Comparison of ENCODE assay signal across 29 cellular contexts in genomic region chr18:42094875-42095274, GRCh38.
"Had no signal": no experiment of that assay in that cellular context is flagged by ENCODE, and none has a peak within 500 bp of the region (broad histone marks: within the 10 kb centered on the region; RNA-seq: fewer than 3 reads in every experiment).

No MANE protein-coding gene starts in this region.

- H3K9me3 ChIP-seq: esophagus muscularis mucosa, gastroesophageal sphincter had no signal

- H3K36me3 ChIP-seq: brain microvascular endothelial cell, esophagus muscularis mucosa, gastroesophageal sphincter, WERI-Rb-1 had no signal

- DNase-seq: activated B cell treated with CpG ODN at 0.5 μM for 24 hours; activated CD4-positive, alpha-beta T cell treated with anti-CD3 and anti-CD28 coated beads for 48 hours; activated CD4-positive, alpha-beta T cell treated with anti-CD3 and anti-CD28 coated beads, Interleukin-2, amount 50 U/mL, for 1 hour; activated CD4-positive, alpha-beta T cell treated with anti-CD3 and anti-CD28 coated beads, Interleukin-2, amount 50 U/mL, for 48 hours; activated CD8-positive, alpha-beta memory T cell treated with anti-CD3 and anti-CD28 coated beads for 24 hours; activated CD8-positive, alpha-beta T cell treated with anti-CD3 and anti-CD28 coated beads for 36 hours; activated effector memory CD4-positive, alpha-beta T cell treated with Interleukin-2 at 50 U/mL for 16 hours; activated gamma-delta T cell treated with Interleukin-2 at 50 U/mL for 16 hours; activated naive CD4-positive, alpha-beta T cell treated with anti-CD3 and anti-CD28 coated beads, Interleukin-2, amount 50 U/mL, for 16 hours; activated naive CD4-positive, alpha-beta T cell treated with Interleukin-2 at 50 U/mL for 16 hours; activated T-cell treated with anti-CD3 and anti-CD28 coated beads, Interleukin-2, amount 50 U/mL, for 4 hours; amniotic stem cell; anterior cingulate cortex; brain microvascular endothelial cell; caudate nucleus; cortex of kidney; dermis blood vessel endothelial cell; effector CD4-positive, alpha-beta T cell; effector memory CD8-positive, alpha-beta T cell; erythroblast; foreskin melanocyte; T-helper 1 cell; T-helper 17 cell; T1000; WERI-Rb-1 had no signal

- H3K4me1 ChIP-seq: esophagus muscularis mucosa, gastroesophageal sphincter had no signal

- H3K27ac ChIP-seq: brain microvascular endothelial cell, esophagus muscularis mucosa, gastroesophageal sphincter, WERI-Rb-1 had no signal

- H3K27me3 ChIP-seq: brain microvascular endothelial cell, esophagus muscularis mucosa, gastroesophageal sphincter had no signal

- ATAC-seq: activated CD4-positive, CD25-positive, alpha-beta regulatory T cell treated with anti-CD3 and anti-CD28 coated beads, Interleukin-2, amount 50 U/mL, for 24 hours; activated CD8-positive, alpha-beta T cell treated with anti-CD3 and anti-CD28 coated beads for 36 hours; activated T-cell treated with anti-CD3 and anti-CD28 coated beads, Interleukin-2, amount 50 U/mL, for 4 hours; activated T-helper 17 cell treated with anti-CD3 and anti-CD28 coated beads, Interleukin-2, amount 50 U/mL, for 72 hours; effector memory CD8-positive, alpha-beta T cell; gastroesophageal sphincter; T-helper 17 cell had no signal

- H3K4me3 ChIP-seq: esophagus muscularis mucosa, gastroesophageal sphincter had no signal
